16 cellular contexts compared by ENCODE assay signal in genomic region chr4:142683503-142683902, GRCh38.
DNase-seq lines count a peak whose midpoint lies in the region; ATAC-seq and TF ChIP-seq lines count a peak whose summit lies in the region.
"Had no signal": no experiment of that assay in that cellular context is flagged by ENCODE, and none has a peak within 500 bp of the region (broad histone marks: within the 10 kb centered on the region; RNA-seq: fewer than 3 reads in every experiment).

No MANE protein-coding gene starts in this region.

- H3K4me3 ChIP-seq in PC-3 (ENCODE audit: low read length) (no peak overlapping the region), mammary epithelial cell (replicated peaks in 1 of 3; ENCODE audit: insufficient read depth in 1 of 3, low read depth in 2 of 3, low read length in 3 of 3) (no peak overlapping the region), GM23248 (no peak overlapping the region)
- H3K4me3 ChIP-seq: BLaER1 treated with 17β-estradiol and CSF1 and Interleukin-3, amounts not matched to agents 10 nM and 100 nM had no signal

- TF ChIP-seq CTCF in PC-3 (conservative IDR thresholded peaks at IDR 0.05; ENCODE audit: low read depth, low read length) (no peak), mammary epithelial cell (conservative IDR thresholded peaks at IDR 0.05 in 1 of 2, IDR thresholded peaks at IDR 0.05 in 1 of 2; ENCODE audit: extremely low read depth in 1 of 2, insufficient read depth in 1 of 2, low read depth in 1 of 2, low read length in 2 of 2) (no peak)

- H3K4me1 ChIP-seq in PC-3 (ENCODE audit: insufficient read depth, low read length): peaks cover 17% of the 10 kb centered on the region
- no peaks in the 10 kb centered on the region for H3K4me1 ChIP-seq in mammary epithelial cell (ENCODE audit: insufficient read depth, low read length)
- no peaks in the 10 kb centered on the region for H3K4me1 ChIP-seq in GM23248 (ENCODE audit: insufficient read depth)
- H3K4me1 ChIP-seq: BLaER1 treated with 17β-estradiol and CSF1 and Interleukin-3, amounts not matched to agents 10 nM and 100 nM had no signal

- intact Hi-C loops in PC-3 (cut with micrococcal nuclease): no loop called here
- intact Hi-C loops in mammary epithelial cell (cut with micrococcal nuclease): no loop called here

- WGBS in mammary epithelial cell (ENCODE audit: low coverage, missing lambda C conversion rate): 100% methylated on average over 2 of the region's 2 CpGs
- 86 to 92% methylated on average over 2 of the region's 2 CpGs for WGBS in GM23248 (ENCODE audit: low coverage in 1 of 2, low lambda C conversion rate in 2 of 2, missing lambda C conversion rate in 2 of 2), 2 experiments

- H3K4me2 ChIP-seq in PC-3 (ENCODE audit: low read length) (peak overlapping the region; percentile 58), mammary epithelial cell (ENCODE audit: insufficient read depth, low read depth, low read length) (no peak overlapping the region), GM23248 (ENCODE audit: unreplicated experiment) (no peak overlapping the region)
- H3K4me2 ChIP-seq: BLaER1 treated with 17β-estradiol and CSF1 and Interleukin-3, amounts not matched to agents 10 nM and 100 nM had no signal

- H3K9ac ChIP-seq in PC-3 (ENCODE audit: low read length): peak overlapping the region; percentile 61
- no peak overlapping the region for H3K9ac ChIP-seq in mammary epithelial cell (ENCODE audit: insufficient read depth, low read length)
- no peak overlapping the region for H3K9ac ChIP-seq in GM23248
- H3K9ac ChIP-seq: BLaER1 treated with 17β-estradiol and CSF1 and Interleukin-3, amounts not matched to agents 10 nM and 100 nM had no signal

- no peaks in the 10 kb centered on the region for H4K20me1 ChIP-seq in PC-3 (ENCODE audit: low read length)
- no peaks in the 10 kb centered on the region for H4K20me1 ChIP-seq in mammary epithelial cell (ENCODE audit: insufficient read depth, low read length)
- no peaks in the 10 kb centered on the region for H4K20me1 ChIP-seq in GM23248 (ENCODE audit: insufficient read depth)
- H4K20me1 ChIP-seq: BLaER1 treated with 17β-estradiol and CSF1 and Interleukin-3, amounts not matched to agents 10 nM and 100 nM had no signal

- POLR2A ChIA-PET in PC-3 (lab: Charles Lee; ENCODE audit: unreplicated experiment): no interaction called here

- H3K27me3 ChIP-seq in PC-3 (ENCODE audit: low read length) (no peaks in the 10 kb centered on the region), mammary epithelial cell (ENCODE audit: insufficient read depth, low read length) (no peaks in the 10 kb centered on the region), GM23248 (replicated peaks; ENCODE audit: insufficient read depth) (no peaks in the 10 kb centered on the region)
- H3K27me3 ChIP-seq: BLaER1 treated with 17β-estradiol and CSF1 and Interleukin-3, amounts not matched to agents 10 nM and 100 nM had no signal

- CTCF ChIA-PET in PC-3 (lab: Charles Lee) (no interaction called here), mammary epithelial cell (lab: Charles Lee; ENCODE audit: low non-redundant PET) (no interaction called here)

- BruUV-seq in PC-3 (replicated peaks; lab: Mats Ljungman, UMichigan): no TSS peak
- no TSS peak for BruUV-seq in mammary epithelial cell (replicated peaks; lab: Mats Ljungman, UMichigan)

- H3K79me2 ChIP-seq in PC-3 (ENCODE audit: low read length) (no peaks in the 10 kb centered on the region), mammary epithelial cell (ENCODE audit: insufficient read depth, low read length) (no peaks in the 10 kb centered on the region), GM23248 (ENCODE audit: insufficient read depth) (no peaks in the 10 kb centered on the region)

- H3F3A ChIP-seq in PC-3 (ENCODE audit: low read length, unreplicated experiment) (no peaks in the 10 kb centered on the region), GM23248 (ENCODE audit: insufficient read depth) (no peaks in the 10 kb centered on the region)

- H3K9me2 ChIP-seq in PC-3 (replicated peaks; ENCODE audit: low read length) (no peaks in the 10 kb centered on the region), GM23248 (ENCODE audit: insufficient read depth) (no peaks in the 10 kb centered on the region; the same call in 1 of the 2 replicates)

- H3K9me3 ChIP-seq in PC-3 (ENCODE audit: low read length) (no peaks in the 10 kb centered on the region), mammary epithelial cell (replicated peaks; ENCODE audit: insufficient read depth, low read length) (no peaks in the 10 kb centered on the region), GM23248 (ENCODE audit: low read depth) (no peaks in the 10 kb centered on the region)
- H3K9me3 ChIP-seq: BLaER1 treated with 17β-estradiol and CSF1 and Interleukin-3, amounts not matched to agents 10 nM and 100 nM had no signal

- 0 out of 2 replicates have a peak overlapping the region, but pooled peaks have one; percentile 8 for H2AFZ ChIP-seq in PC-3 (ENCODE audit: low read length)
- no peak overlapping the region for H2AFZ ChIP-seq in mammary epithelial cell (ENCODE audit: low read depth, low read length)
- no peak overlapping the region for H2AFZ ChIP-seq in GM23248

- dilution Hi-C loops in mammary epithelial cell (cut with HindIII; ENCODE audit: low sequenced_read_pairs): no loop called here

- H3K27ac ChIP-seq in PC-3 (ENCODE audit: low read length): peak overlapping the region; percentile 93
- H3K27ac ChIP-seq in mammary epithelial cell (ENCODE audit: insufficient read depth, low read depth, low read length): no peak overlapping the region
- H3K27ac ChIP-seq in GM23248: no peak overlapping the region
- H3K27ac ChIP-seq: BLaER1 treated with 17β-estradiol and CSF1 and Interleukin-3, amounts not matched to agents 10 nM and 100 nM had no signal

- peak; percentile 96 for ATAC-seq in PC-3
- ATAC-seq in GM21737 (IDR thresholded peaks at IDR 0.05; ENCODE audit: unreplicated experiment): no peak
- no peak for ATAC-seq in HG02870 (IDR thresholded peaks at IDR 0.05; ENCODE audit: unreplicated experiment)

- DNase-seq in DMS53 treated with DMSO at 0.1 percent for 48 hours (lab: John Stamatoyannopoulos, UW; ENCODE audit: unreplicated experiment) (peak; percentile 29), PC-3 (peak; percentile 96), mammary epithelial cell (peak; percentile 34), fibroblast of peridontal ligament (ENCODE audit: extremely low read depth) (peak; percentile 18), NCI-H2171 treated with DMSO at 0.1 percent for 48 hours (lab: John Stamatoyannopoulos, UW) (no peak), GM23248 (no peak)
- DNase-seq: ACHN; Calu3; CD4-positive, CD25-positive, alpha-beta regulatory T cell; DMS 273 treated with DMSO at 0.1 percent for 48 hours; DMS79 treated with DMSO at 0.1 percent for 48 hours; GDM1; H7 had no signal

- H3K36me3 ChIP-seq in PC-3 (ENCODE audit: low read depth, low read length) (no peaks in the 10 kb centered on the region), mammary epithelial cell (ENCODE audit: insufficient read depth, low read length) (no peaks in the 10 kb centered on the region), GM23248 (ENCODE audit: low read depth) (no peaks in the 10 kb centered on the region)
- H3K36me3 ChIP-seq: BLaER1 treated with 17β-estradiol and CSF1 and Interleukin-3, amounts not matched to agents 10 nM and 100 nM had no signal

- in situ Hi-C loops in mammary epithelial cell (cut with MboI; ENCODE audit: low sequenced_read_pairs in 2 of 2): no loop called here
- in situ Hi-C loops in GM23248 (cut with MboI): no loop called here

Comparison
In these comparisons a context has a peak if more than half of its experiments do, and no peak if none do; other contexts are left out.
1. DNase-seq: peak in DMS53 treated with DMSO at 0.1 percent for 48 hours (single experiment), PC-3 (single experiment), mammary epithelial cell (single experiment) and fibroblast of peridontal ligament (single experiment); none in NCI-H2171 treated with DMSO at 0.1 percent for 48 hours (single experiment) and GM23248 (single experiment).